Comparison of ENCODE assay signal across 9 cellular contexts in genomic region chr4:12145106-12145505, GRCh38.
"Had no signal": no experiment of that assay in that cellular context is flagged by ENCODE, and none has a peak within 500 bp of the region (broad histone marks: within the 10 kb centered on the region; RNA-seq: fewer than 3 reads in every experiment).

No MANE protein-coding gene starts in this region.

- H3K36me3 ChIP-seq: HAP-1 had no signal

- ATAC-seq: GM23338, HCT116 had no signal

- H3K4me2 ChIP-seq: GM23338 had no signal

- DNase-seq: GM23248, GOT3, H7, H9, HCEC 1CT, HFFc6 had no signal

- H3K9ac ChIP-seq: GM23248 had no signal

- H3K4me1 ChIP-seq: HAP-1 had no signal

- H3K9me3 Mint-ChIP-seq: GM23338 had no signal

- H3K27ac ChIP-seq: GM23248 had no signal

- H3K4me3 Mint-ChIP-seq: GM23338, H9, HFFc6 had no signal

- H2AFZ ChIP-seq: GM23248, GM23338 had no signal

- H3K9me3 ChIP-seq: HAP-1 had no signal

- H3K27ac Mint-ChIP-seq: GM23338, H9, HFFc6 had no signal

- H3K4me3 ChIP-seq: GM23248, GM23338, HAP-1 had no signal
